8 cellular contexts compared by ENCODE assay signal in genomic region chr2:231711677-231712461, GRCh38. TPM values are rescaled to one million over a fixed set of nuclear protein-coding genes. Genes with fewer than 3 reads are reported as not detected.
A peak's percentile ranks its signal among the peaks of the same experiment; 100 is the strongest.
DNase-seq lines count a peak whose midpoint lies in the region; ATAC-seq and TF ChIP-seq lines count a peak whose summit lies in the region.

No MANE protein-coding gene starts in this region.

- no peak overlapping the region for H2BK120ac ChIP-seq in trophoblast cell (ENCODE audit: insufficient read depth, low read length, poor library complexity)

- H3K9me2 ChIP-seq in SU-DHL-6 (replicated peaks; ENCODE audit: insufficient read depth, low read length): no peaks in the 10 kb centered on the region

- peaks cover 21% of the 10 kb centered on the region for H3K4me1 ChIP-seq in DND-41 (ENCODE audit: insufficient read depth, low read length)
- peaks cover 10 to 19% of the 10 kb centered on the region in 2 experiments for H3K4me1 ChIP-seq in trophoblast cell (ENCODE audit: control insufficient read depth in 1 of 2, insufficient read depth in 2 of 2, low read length in 2 of 2)

- H2AK5ac ChIP-seq in trophoblast cell (ENCODE audit: low read length): no peak overlapping the region

- H3K4me3 ChIP-seq in DND-41 (ENCODE audit: low read depth in 1 of 2, low read length in 2 of 2) (peak overlapping the region; percentile 81 to 87; a peak in 3 of 4 replicates), SU-DHL-6 (ENCODE audit: insufficient read depth, low read length, poor library complexity, severe bottlenecking) (peak overlapping the region; percentile 99), trophoblast cell (ENCODE audit: low read depth, low read length) (no peak overlapping the region)

- H3K9me3 ChIP-seq in DND-41 (ENCODE audit: insufficient read depth, low read length, severe bottlenecking): no peaks in the 10 kb centered on the region
- H3K9me3 ChIP-seq in SU-DHL-6 (ENCODE audit: insufficient read depth, low read length): peaks cover 4% of the 10 kb centered on the region; the same call in 1 of the 2 replicates
- no peaks in the 10 kb centered on the region for H3K9me3 ChIP-seq in trophoblast cell (ENCODE audit: insufficient read depth, low read depth, low read length)

- H3K79me2 ChIP-seq in DND-41 (ENCODE audit: insufficient read depth, low read length) (peaks cover 73% of the 10 kb centered on the region), SU-DHL-6 (ENCODE audit: insufficient read depth, low read length) (peaks cover 44% of the 10 kb centered on the region), trophoblast cell (ENCODE audit: control insufficient read depth, insufficient read depth, low read length, poor library complexity) (peaks cover 35% of the 10 kb centered on the region)

- H3K9ac ChIP-seq in DND-41 (ENCODE audit: low read depth, low read length): peak overlapping the region; percentile 100
- peak overlapping the region; percentile 100 for H3K9ac ChIP-seq in SU-DHL-6 (ENCODE audit: low read length)
- H3K9ac ChIP-seq in trophoblast cell (ENCODE audit: low read length): no peak overlapping the region

- H3K79me1 ChIP-seq in trophoblast cell (ENCODE audit: low read length): peaks cover 31% of the 10 kb centered on the region

- no peak overlapping the region for H4K91ac ChIP-seq in trophoblast cell (ENCODE audit: low read depth, low read length)

- H3K18ac ChIP-seq in trophoblast cell (ENCODE audit: low read length): no peak overlapping the region

- peak overlapping the region; percentile 41 for H3K4ac ChIP-seq in trophoblast cell (ENCODE audit: low read depth, low read length)

- no peak overlapping the region for H2BK12ac ChIP-seq in trophoblast cell (ENCODE audit: low read length)

- no peak overlapping the region for H4K8ac ChIP-seq in trophoblast cell (ENCODE audit: low read depth, low read length)

- H3K27ac ChIP-seq in DND-41 (ENCODE audit: low read length) (peak overlapping the region; percentile 91), SU-DHL-6 (ENCODE audit: low read depth, low read length) (peak overlapping the region; percentile 99), epithelial cell of prostate (peak overlapping the region; percentile 95), trophoblast cell (ENCODE audit: low read depth, low read length) (no peak overlapping the region)

- H2AFZ ChIP-seq in DND-41 (ENCODE audit: low read depth, low read length) (no peak overlapping the region), SU-DHL-6 (ENCODE audit: low read depth, low read length, severe bottlenecking) (no peak overlapping the region), trophoblast cell (ENCODE audit: insufficient read depth, low read length, poor library complexity) (no peak overlapping the region)

- H3K27me3 ChIP-seq in DND-41 (ENCODE audit: insufficient read depth, low read length, poor library complexity) (no peaks in the 10 kb centered on the region), SU-DHL-6 (ENCODE audit: low read length) (no peaks in the 10 kb centered on the region), trophoblast cell (ENCODE audit: insufficient read depth, low read length) (no peaks in the 10 kb centered on the region)

- TF ChIP-seq CTCF in DND-41 (IDR thresholded peaks at IDR 0.05; ENCODE audit: borderline replicate concordance, extremely low read depth, low read length, poor library complexity, severe bottlenecking) (peak; percentile 1), SU-DHL-6 (IDR thresholded peaks at IDR 0.05; ENCODE audit: insufficient read depth, low read length, poor library complexity, severe bottlenecking) (no peak)

- H4K20me1 ChIP-seq in DND-41 (ENCODE audit: insufficient read depth, low read length) (peaks cover 66% of the 10 kb centered on the region), SU-DHL-6 (ENCODE audit: low read depth, low read length) (peaks cover 13% of the 10 kb centered on the region; the same call in 1 of the 2 replicates)

- DNase-seq in DND-41 (no peak), epithelial cell of prostate (ENCODE audit: low read depth, low spot score) (no peak), trophoblast cell (peak in 1 of 2 donors; percentile 6), inferior parietal cortex (ENCODE audit: extremely low spot score) (no peak), middle frontal gyrus (ENCODE audit: extremely low spot score, low spot score) (no peak), AG08395 (ENCODE audit: low spot score) (no peak)

- no peak overlapping the region for H4K12ac ChIP-seq in trophoblast cell (ENCODE audit: low read depth, low read length)

- no peak for ATAC-seq in DND-41 (ENCODE audit: insufficient read depth, low read depth)
- ATAC-seq in HG03460 (IDR thresholded peaks at IDR 0.05; ENCODE audit: unreplicated experiment): no peak

- H3K23ac ChIP-seq in trophoblast cell (ENCODE audit: low read length): no peak overlapping the region

- H3K4me2 ChIP-seq in DND-41 (ENCODE audit: insufficient read depth, low read length) (peak overlapping the region; percentile 85), SU-DHL-6 (ENCODE audit: low read depth, low read length, poor library complexity, severe bottlenecking) (peak overlapping the region; percentile 87), trophoblast cell (ENCODE audit: low read length) (peak overlapping the region; percentile 59)

- no peak overlapping the region for H3K14ac ChIP-seq in trophoblast cell (ENCODE audit: low read length)

- no peak overlapping the region for H2BK5ac ChIP-seq in trophoblast cell (ENCODE audit: low read depth, low read length, poor library complexity)

- H3K36me3 ChIP-seq in DND-41 (ENCODE audit: insufficient read depth, low read length): peaks cover 71% of the 10 kb centered on the region
- H3K36me3 ChIP-seq in SU-DHL-6 (ENCODE audit: low read length): peaks cover 42% of the 10 kb centered on the region
- H3K36me3 ChIP-seq in trophoblast cell (ENCODE audit: control insufficient read depth in 1 of 2, insufficient read depth in 2 of 2, low read length in 2 of 2): peaks cover 28 to 36% of the 10 kb centered on the region in 2 experiments

- 100% methylated on average over 1 of the region's 9 CpGs for WGBS in trophoblast cell (ENCODE audit: extremely low coverage, insufficient coverage, insufficient read length)

- peaks cover 60% of the 10 kb centered on the region for H3F3A ChIP-seq in SU-DHL-6 (ENCODE audit: insufficient read depth)

RNA-seq across cellular contexts. Expression of gene PTMA, which starts 3.5 kb away (rescaled TPM):
- 1,343 and 1,403 TPM in 2 replicates for polyA plus RNA-seq in trophoblast cell (2013)
